8 cellular contexts compared by ENCODE assay signal in genomic region chr21:29300547-29301138, GRCh38. TPM values are rescaled to one million over a fixed set of nuclear protein-coding genes. Genes with fewer than 3 reads are reported as not detected.
DNase-seq lines count a peak whose midpoint lies in the region; ATAC-seq and TF ChIP-seq lines count a peak whose summit lies in the region.

No MANE protein-coding gene starts in this region.

- H3K27me3 Mint-ChIP-seq in CD14-positive monocyte (ENCODE audit: low read depth in 3 of 3), result peaks cover 0 to 1% (median 0%) of the 10 kb centered on the region in 3 donors
- H3K27me3 Mint-ChIP-seq in activated CD8-positive, alpha-beta T cell treated with anti-CD3 and anti-CD28 coated beads, Interleukin-2, amount 10 ng/mL, durations not matched to agents 7 days and 5 days (ENCODE audit: low read depth), result no peaks in the 10 kb centered on the region

- H3K36me3 ChIP-seq in upper lobe of right lung, result no peaks in the 10 kb centered on the region

- peak overlapping the region; percentile 92 for H3K27ac ChIP-seq in upper lobe of right lung

- POLR2A ChIA-PET in activated CD8-positive, alpha-beta T cell treated with anti-CD3 and anti-CD28 coated beads, Interleukin-2, amount 10 ng/mL, durations not matched to agents 7 days and 5 days (lab: Charles Lee), result interaction anchor here (0.7 to 3.1 kb wide), 10 partner anchors 13 to 308 kb away, joined by 3 to 24 read pairs (median 4); partner anchors contain the start of genes CCT8 and LTN1

- peaks cover 25 to 46% of the 10 kb centered on the region in 2 donors for H3K36me3 Mint-ChIP-seq in CD14-positive monocyte
- H3K36me3 Mint-ChIP-seq in activated CD8-positive, alpha-beta T cell treated with anti-CD3 and anti-CD28 coated beads, Interleukin-2, amount 10 ng/mL, durations not matched to agents 7 days and 5 days (ENCODE audit: low read depth), result peaks cover 9% of the 10 kb centered on the region

- no peaks in the 10 kb centered on the region for H3K9me3 ChIP-seq in upper lobe of right lung

- H3K4me3 ChIP-seq in upper lobe of right lung, result peak overlapping the region; percentile 77

- peaks cover 0 to 3% (median 0%) of the 10 kb centered on the region in 7 donors for H3K9me3 Mint-ChIP-seq in CD14-positive monocyte
- no peaks in the 10 kb centered on the region for H3K9me3 Mint-ChIP-seq in activated CD8-positive, alpha-beta T cell treated with anti-CD3 and anti-CD28 coated beads, Interleukin-2, amount 10 ng/mL, durations not matched to agents 7 days and 5 days (ENCODE audit: insufficient read depth)

- H3K4me1 ChIP-seq in upper lobe of right lung, result peaks cover 56% of the 10 kb centered on the region

- H3K4me1 Mint-ChIP-seq in CD14-positive monocyte, result peaks cover 73% of the 10 kb centered on the region
- peaks cover 54% of the 10 kb centered on the region for H3K4me1 Mint-ChIP-seq in activated CD8-positive, alpha-beta T cell treated with anti-CD3 and anti-CD28 coated beads, Interleukin-2, amount 10 ng/mL, durations not matched to agents 7 days and 5 days (ENCODE audit: low read depth)

- peak; percentile 62 for ATAC-seq in HG03139 (IDR thresholded peaks at IDR 0.05; ENCODE audit: unreplicated experiment)
- ATAC-seq in activated CD8-positive, alpha-beta T cell treated with anti-CD3 and anti-CD28 coated beads, Interleukin-2, amount 10 ng/mL, durations not matched to agents 7 days and 5 days, result no peak
- no peak for ATAC-seq in upper lobe of right lung

- TF ChIP-seq CTCF in CD14-positive monocyte (IDR thresholded peaks at IDR 0.05), result no peak
- TF ChIP-seq CTCF in upper lobe of right lung (IDR thresholded peaks at IDR 0.05), result no peak

- CTCF ChIA-PET in activated CD8-positive, alpha-beta T cell treated with anti-CD3 and anti-CD28 coated beads, Interleukin-2, amount 10 ng/mL, durations not matched to agents 7 days and 5 days (lab: Charles Lee), result interaction anchor here (1.0 to 6.0 kb wide), 6 partner anchors 13 to 226 kb away, joined by 3 to 24 read pairs (median 6); no protein-coding TSS in a partner anchor

- peak overlapping the region; percentile 95 to 98 for H3K4me3 Mint-ChIP-seq in CD14-positive monocyte
- peak overlapping the region; percentile 86 for H3K4me3 Mint-ChIP-seq in activated CD8-positive, alpha-beta T cell treated with anti-CD3 and anti-CD28 coated beads, Interleukin-2, amount 10 ng/mL, durations not matched to agents 7 days and 5 days

- no peak for DNase-seq in CD14-positive monocyte (ENCODE audit: low spot score)
- DNase-seq in GM19238 (ENCODE audit: insufficient read length, low spot score), result peak; percentile 57
- DNase-seq in activated CD8-positive, alpha-beta T cell treated with anti-CD3 and anti-CD28 coated beads, Interleukin-2, amount 10 ng/mL, durations not matched to agents 7 days and 5 days, result no peak
- peak; percentile 73 for DNase-seq in kidney tubule cell (ENCODE audit: low spot score)
- DNase-seq in upper lobe of right lung, result no peak
- no peak for DNase-seq in GDM1 (lab: John Stamatoyannopoulos, UW)
- no peak for DNase-seq in stimulated activated CD4-positive, alpha-beta T cell treated with anti-CD3 and anti-CD28 coated beads, Interleukin-2, amount 100 ng/mL, for 24 hours

- no peaks in the 10 kb centered on the region for H3K27me3 ChIP-seq in upper lobe of right lung

- intact Hi-C loops in CD14-positive monocyte (cut with micrococcal nuclease), result loop anchor here (2.0 to 5.0 kb wide), 4 partner anchors 14 to 213 kb away; no protein-coding TSS in a partner anchor
- intact Hi-C loops in upper lobe of right lung (cut with DNase I), result no loop called here

- peak overlapping the region; percentile 97 to 100 (median 99) for H3K27ac Mint-ChIP-seq in CD14-positive monocyte
- peak overlapping the region; percentile 91 for H3K27ac Mint-ChIP-seq in activated CD8-positive, alpha-beta T cell treated with anti-CD3 and anti-CD28 coated beads, Interleukin-2, amount 10 ng/mL, durations not matched to agents 7 days and 5 days

RNA-seq across cellular contexts. Expression of gene BACH1, which starts 1.9 kb away (rescaled TPM):
- 100 to 1,000 TPM; 148 to 199 TPM for polyA plus RNA-seq in CD14-positive monocyte
- total RNA-seq in activated CD8-positive, alpha-beta T cell treated with anti-CD3 and anti-CD28 coated beads, Interleukin-2, amount 10 ng/mL, durations not matched to agents 7 days and 5 days, result 10 to 100 TPM; 23.5 to 23.7 TPM
- 125 TPM for total RNA-seq in upper lobe of right lung

Comparison
In these comparisons a context has a peak if more than half of its experiments do, and no peak if none do; other contexts are left out.
1. DNase-seq: peak in GM19238 (single experiment) and kidney tubule cell (single experiment); none in CD14-positive monocyte (single experiment), activated CD8-positive, alpha-beta T cell treated with anti-CD3 and anti-CD28 coated beads, Interleukin-2, amount 10 ng/mL, durations not matched to agents 7 days and 5 days (single experiment), upper lobe of right lung (single experiment), GDM1 (single experiment) and stimulated activated CD4-positive, alpha-beta T cell treated with anti-CD3 and anti-CD28 coated beads, Interleukin-2, amount 100 ng/mL, for 24 hours (0 of 2).